23 cellular contexts compared by ENCODE assay signal in genomic region chr7:37481722-37482288, GRCh38. TPM values are rescaled to one million over a fixed set of nuclear protein-coding genes. Genes with fewer than 3 reads are reported as not detected.
A peak's percentile ranks its signal among the peaks of the same experiment; 100 is the strongest.
DNase-seq lines count a peak whose midpoint lies in the region; FAIRE-seq and TF ChIP-seq lines count a peak whose summit lies in the region.
"Had no signal": no experiment of that assay in that cellular context is flagged by ENCODE, and none has a peak within 500 bp of the region (broad histone marks: within the 10 kb centered on the region; RNA-seq: fewer than 3 reads in every experiment).

No MANE protein-coding gene starts in this region.

- no peak overlapping the region for H3K9ac ChIP-seq in H1 (replicated peaks in 1 of 4; ENCODE audit: extremely low read depth in 1 of 4, low read depth in 3 of 4, low read length in 3 of 4)

- peaks cover 2 to 7% (median 4%) of the 10 kb centered on the region in 4 experiments; a peak in 3 of 7 replicates for H3K4me1 ChIP-seq in H1 (replicated peaks in 1 of 4; ENCODE audit: control insufficient read depth in 3 of 4, insufficient read depth in 4 of 4, low read length in 3 of 4)
- H3K4me1 ChIP-seq: A549, Caco-2 had no signal

- H4K20me1 ChIP-seq in H1 (replicated peaks in 1 of 2; ENCODE audit: control insufficient read depth in 1 of 2, insufficient read depth in 2 of 2, low read length in 2 of 2) = no peaks in the 10 kb centered on the region

- peak overlapping the region; percentile 74; the same call in 1 of the 2 replicates for H2AFZ ChIP-seq in H1 (ENCODE audit: low read length)

- TF ChIP-seq CTCF in H1 (IDR thresholded peaks at IDR 0.05; ENCODE audit: control extremely low read depth in 1 of 3, insufficient read depth in 1 of 3, low read depth in 1 of 3, low read length in 3 of 3) = no peak
- TF ChIP-seq CTCF in CD14-positive monocyte (IDR thresholded peaks at IDR 0.05) = no peak

- no peak overlapping the region for H4K8ac ChIP-seq in H1 (ENCODE audit: extremely low read depth, insufficient read depth, low read length)

- H3K4ac ChIP-seq in H1 (replicated peaks; ENCODE audit: insufficient read length, low read depth, low read length) = no peak overlapping the region

- no peak overlapping the region for H2BK15ac ChIP-seq in H1 (ENCODE audit: low read length)

- no peak overlapping the region for H3K56ac ChIP-seq in H1 (replicated peaks; ENCODE audit: insufficient read length, low read depth, low read length)

- H3K27ac ChIP-seq in H1 (ENCODE audit: low read depth, low read length) (no peak overlapping the region), substantia nigra (ENCODE audit: low read depth, low read length, poor library complexity, severe bottlenecking) (peak overlapping the region; percentile 75)
- H3K27ac ChIP-seq: A549, HL-60, SK-N-MC had no signal

- no peak overlapping the region for H4K91ac ChIP-seq in H1 (replicated peaks; ENCODE audit: insufficient read length, low read length)

- no peak for TF ChIP-seq EP300 in H1 (IDR thresholded peaks at IDR 0.05; ENCODE audit: borderline replicate concordance in 1 of 2, low read depth in 2 of 2, low read length in 2 of 2)

- no peaks in the 10 kb centered on the region for H3K9me3 ChIP-seq in H1 (ENCODE audit: insufficient read depth in 2 of 2, low read depth in 1 of 2, low read length in 1 of 2)
- H3K9me3 ChIP-seq: A549, Caco-2 had no signal

- POLR2A ChIA-PET in HEK293T (lab: Yijun Ruan, JAX) (no interaction called here), H1 (lab: Charles Lee; ENCODE audit: partially characterized antibody) (no interaction called here)

- H2BK5ac ChIP-seq in H1 (ENCODE audit: low read depth, low read length) = no peak overlapping the region

- H3K14ac ChIP-seq in H1 (ENCODE audit: insufficient read length) = no peak overlapping the region

- H3K36me3 ChIP-seq in H1 (ENCODE audit: control insufficient read depth in 2 of 4, insufficient read depth in 4 of 4, low read length in 3 of 4) = no peaks in the 10 kb centered on the region

- H2BK12ac ChIP-seq in H1 (ENCODE audit: low read depth, low read length) = no peak overlapping the region

- no peak overlapping the region for H2BK120ac ChIP-seq in H1 (replicated peaks; ENCODE audit: low read depth, low read length)

- no peaks in the 10 kb centered on the region for H3K79me1 ChIP-seq in H1 (ENCODE audit: low read depth, low read length)

- no peak for TF ChIP-seq RAD21 in H1 (IDR thresholded peaks at IDR 0.05 in 1 of 2, conservative IDR thresholded peaks at IDR 0.05 in 1 of 2; ENCODE audit: low read depth in 2 of 2, low read length in 2 of 2)

- peaks cover 0 to 12% (median 2%) of the 10 kb centered on the region in 3 donors for H3K27me3 Mint-ChIP-seq in CD14-positive monocyte (ENCODE audit: low read depth in 3 of 3)

- no peak overlapping the region for H4K5ac ChIP-seq in H1 (ENCODE audit: insufficient read length, low read depth, low read length)

- H3K36me3 Mint-ChIP-seq in CD14-positive monocyte = peaks cover 0 to 3% of the 10 kb centered on the region in 2 donors
- H3K36me3 Mint-ChIP-seq: CD8-positive, alpha-beta T cell; IgD-negative memory B cell had no signal

- H3K4me3 Mint-ChIP-seq in CD14-positive monocyte = no peak overlapping the region
- H3K4me3 Mint-ChIP-seq: CD8-positive, alpha-beta T cell; IgD-negative memory B cell had no signal

- no peak for TF ChIP-seq POLR2A in H1 (IDR thresholded peaks at IDR 0.05; ENCODE audit: control extremely low read depth in 1 of 2, low read depth in 2 of 2, low read length in 2 of 2)

- no peak overlapping the region for H2AK5ac ChIP-seq in H1 (ENCODE audit: low read depth, low read length)

- no peak overlapping the region for H2BK20ac ChIP-seq in H1 (ENCODE audit: low read length)

- H3K27ac Mint-ChIP-seq in CD14-positive monocyte = no peak overlapping the region
- H3K27ac Mint-ChIP-seq: CD8-positive, alpha-beta T cell; IgD-negative memory B cell had no signal

- WGBS in H1 (ENCODE audit: extremely low coverage in 1 of 2, insufficient coverage in 1 of 2, insufficient read length in 1 of 2, insufficient replicate concordance in 2 of 2, low coverage in 1 of 2, low lambda C conversion rate in 2 of 2, missing lambda C conversion rate in 1 of 2), 2 experiments = 85% methylated on average over 5 of the region's 5 CpGs; no CpG with 5 or more reads in 1 of the 2 experiments

- H3K18ac ChIP-seq in H1 (ENCODE audit: extremely low read depth, low read length) = no peak overlapping the region

- no peak overlapping the region for H3K4me3 ChIP-seq in H1 (ENCODE audit: extremely low read depth in 1 of 4, insufficient read depth in 2 of 4, low read depth in 3 of 4, low read length in 4 of 4)
- H3K4me3 ChIP-seq: A549, GM12878, SK-N-MC had no signal

- no peak overlapping the region for H3K23ac ChIP-seq in H1 (ENCODE audit: insufficient read length)

- no peak for FAIRE-seq in H1 (lab: Jason Lieb, UNC)
- FAIRE-seq: A549, GM12878 had no signal

- peaks cover 19% of the 10 kb centered on the region for H3K4me1 Mint-ChIP-seq in CD14-positive monocyte

- no peaks in the 10 kb centered on the region for H3K23me2 ChIP-seq in H1 (ENCODE audit: low read depth, low read length)

- CTCF ChIA-PET in HEK293T (lab: Yijun Ruan, JAX) (no interaction called here), H1 (lab: Charles Lee; ENCODE audit: partially characterized antibody) (interaction anchor here (1.2 to 1.5 kb wide), 2 partner anchors 10 to 29 kb away, joined by 3 to 5 read pairs; no protein-coding TSS in a partner anchor)

- no peak for DNase-seq in HEK293T (ENCODE audit: extremely low spot score)
- DNase-seq in SK-N-DZ (ENCODE audit: low spot score) = peak; percentile 56
- no peak for DNase-seq in H1 (ENCODE audit: low read depth in 1 of 2, low spot score in 2 of 2)
- DNase-seq in substantia nigra (lab: John Stamatoyannopoulos, UW) = peak in 1 of 49 donors; percentile 11
- DNase-seq in CD14-positive monocyte (ENCODE audit: low spot score) = no peak
- DNase-seq in RKO (ENCODE audit: low spot score) = no peak
- no peak for DNase-seq in NCI-H146 (lab: John Stamatoyannopoulos, UW)
- DNase-seq: Caco-2; CD8-positive, alpha-beta T cell; DMS79; EL; GDM1; NCI-H1105 treated with DMSO at 0.1 percent for 48 hours; NCI-H1694; NCI-H2029 treated with DMSO at 0.1 percent for 48 hours; NCI-H2227 treated with DMSO at 0.1 percent for 48 hours; NCI-H526 treated with DMSO at 0.1 percent for 48 hours; SHP77 treated with DMSO at 0.1 percent for 48 hours had no signal

- H3K4me2 ChIP-seq in H1 (ENCODE audit: insufficient read depth in 1 of 2, low read depth in 2 of 2, low read length in 2 of 2) = no peak overlapping the region
- H3K4me2 ChIP-seq: A549 had no signal

- peaks cover 0 to 3% (median 0%) of the 10 kb centered on the region in 7 donors for H3K9me3 Mint-ChIP-seq in CD14-positive monocyte

- intact Hi-C loops in CD14-positive monocyte (cut with micrococcal nuclease) = no loop called here

- H3K27me3 ChIP-seq in H1 (replicated peaks in 1 of 4; ENCODE audit: control insufficient read depth in 3 of 4, extremely low read depth in 1 of 4, insufficient read depth in 3 of 4, low read length in 3 of 4) = no peaks in the 10 kb centered on the region; a peak in 1 of 7 replicates

- H3K79me2 ChIP-seq in H1 (ENCODE audit: control insufficient read depth in 1 of 2, insufficient read depth in 2 of 2, low read length in 2 of 2) = no peaks in the 10 kb centered on the region

TF ChIP-seq in HEK293T, 16 proteins besides CTCF, POLR2A, EP300 and RAD21:
- TF ChIP-seq PKNOX1 (IDR thresholded peaks at IDR 0.05) (peak; percentile 48; the same call in 1 of the 2 replicates), SUZ12 (IDR thresholded peaks at IDR 0.05) (no peak)

TF ChIP-seq in H1, 55 proteins besides CTCF, POLR2A, EP300 and RAD21 (continues in another document):
- TF ChIP-seq E2F6 (IDR thresholded peaks at IDR 0.05) = no peak
- no peak for TF ChIP-seq TCF12 (IDR thresholded peaks at IDR 0.05; ENCODE audit: low read depth, low read length)
- no peak for TF ChIP-seq JUN (IDR thresholded peaks at IDR 0.05; ENCODE audit: low read depth, low read length)
- TF ChIP-seq ASH2L (IDR thresholded peaks at IDR 0.05; ENCODE audit: low read length) = no peak
- TF ChIP-seq JUND (IDR thresholded peaks at IDR 0.05; ENCODE audit: low read length) = no peak
- TF ChIP-seq ZNF274 (IDR thresholded peaks at IDR 0.05; ENCODE audit: borderline replicate concordance, extremely low read depth, low read length) = no peak
- no peak for TF ChIP-seq USF2 (IDR thresholded peaks at IDR 0.05; ENCODE audit: low read length)
- TF ChIP-seq FOSL1 (IDR thresholded peaks at IDR 0.05; ENCODE audit: insufficient read depth, low read depth, low read length) = no peak
- no peak for TF ChIP-seq PHF8 (conservative IDR thresholded peaks at IDR 0.05; ENCODE audit: low read depth, low read length)
- no peak for TF ChIP-seq SAP30 (IDR thresholded peaks at IDR 0.05; ENCODE audit: insufficient read depth, insufficient replicate concordance, low read length)
- TF ChIP-seq CTBP2 (IDR thresholded peaks at IDR 0.05; ENCODE audit: borderline replicate concordance, insufficient read depth, insufficient read length, low read length) = no peak

RNA-seq across cellular contexts. Expression of gene ELMO1, which starts 33.1 kb away (rescaled TPM):
- polyA plus RNA-seq in SK-N-DZ (2014; cell fraction: cytosol; rRNA removed) = 9.4 and 12.0 TPM in 2 replicates
- polyA plus RNA-seq in SK-N-DZ (2014; cell fraction: nucleus; rRNA removed) = 5.4 and 9.9 TPM in 2 replicates
- 18.4 and 20.6 TPM in 2 replicates for total RNA-seq in H1 (2021; fragmentation: NEBNext Ultra II Directional; extraction: Animal tissue kit (Norgen Biotek cat#: 25700))
- polyA plus RNA-seq in H1 (2011; rRNA removed) (14.1 and 21.0 TPM in 2 replicates), CD14-positive monocyte (10 to 100 TPM; 46.6 to 46.7 TPM)
- polyA plus RNA-seq in H1 (2011; cell fraction: cytosol; rRNA removed) = 8.6 TPM
- polyA plus RNA-seq in H1 (2011; cell fraction: nucleus; rRNA removed) = 18.5 TPM
- 19.3 to 24.3 TPM (median 21.1 TPM) in 4 replicates for polyA plus RNA-seq in H1 (2012, experiment 1 of 2)
- polyA plus RNA-seq in H1 (2012, experiment 2 of 2) = 10.1 TPM
- 6.8 TPM for polyA plus RNA-seq in H1 (2013, experiment 1 of 2)
- polyA plus RNA-seq in H1 (2013, experiment 2 of 2) = 6.6 TPM
- 65.9 and 71.4 TPM in 2 replicates for polyA minus RNA-seq in H1 (2011; rRNA and poly(A)+ RNA removed)
- 19.8 TPM for polyA minus RNA-seq in H1 (2011; cell fraction: cytosol; rRNA and poly(A)+ RNA removed)
- polyA minus RNA-seq in H1 (2011; cell fraction: nucleus; rRNA and poly(A)+ RNA removed) = 178 TPM
